In the genomic region with DNA sequence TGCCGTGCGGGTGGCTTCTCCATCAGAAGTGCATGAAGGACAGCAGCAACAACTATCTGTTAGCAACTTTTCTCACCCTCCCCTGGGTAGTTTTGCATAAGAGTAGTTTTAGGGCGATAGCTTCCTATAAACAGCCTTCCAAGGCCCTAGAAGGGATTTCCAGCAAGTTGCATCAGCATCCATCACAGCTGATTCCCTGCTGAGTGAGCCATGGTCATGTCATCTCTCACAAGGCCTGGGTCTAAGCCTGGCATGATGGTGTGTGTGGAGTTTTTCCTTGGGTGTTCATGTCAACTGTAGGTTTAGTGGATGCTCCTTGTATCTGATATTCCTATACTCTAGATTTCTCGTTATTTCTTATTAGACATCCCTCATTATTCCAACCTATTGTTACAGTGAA, we compare ENCODE assay signal across 20 cellular contexts.
"Had no signal": no experiment of that assay in that cellular context is flagged by ENCODE, and none has a peak within 500 bp of the region (broad histone marks: within the 10 kb centered on the region; RNA-seq: fewer than 3 reads in every experiment).

No MANE protein-coding gene starts in this region.

- ATAC-seq: Panc1, PC-3, SK-N-SH treated with all-trans-retinoic acid at 6 μM for 48 hours had no signal

- DNase-seq: Kasumi-1, MM.1S, NCI-H1092 treated with DMSO at 0.1 percent for 48 hours, NCI-H1436, NCI-H187, NCI-H2029, NCI-H2081 treated with DMSO at 0.1 percent for 48 hours, NCI-H2171, NCI-H226, NCI-H446, NCI-H510A treated with DMSO at 0.1 percent for 48 hours, NCI-H526 treated with DMSO at 0.1 percent for 48 hours, NCI-H748 treated with DMSO at 0.1 percent for 48 hours, PC-3, SHP77 had no signal

- H3K4me2 ChIP-seq: KMS-11 had no signal

- H3K9ac ChIP-seq: KMS-11 had no signal

- H3K27ac ChIP-seq: HL-60, KMS-11, RWPE1 had no signal
